Comparison of ENCODE assay signal across 18 cellular contexts in genomic region chr5:58135571-58136335, GRCh38.
DNase-seq lines count a peak whose midpoint lies in the region; FAIRE-seq and TF ChIP-seq lines count a peak whose summit lies in the region.
"Had no signal": no experiment of that assay in that cellular context is flagged by ENCODE, and none has a peak within 500 bp of the region (broad histone marks: within the 10 kb centered on the region; RNA-seq: fewer than 3 reads in every experiment).

No MANE protein-coding gene starts in this region.

- TF ChIP-seq EP300 in transverse colon (IDR thresholded peaks at IDR 0.05; ENCODE audit: low read depth): no peak

- TF ChIP-seq CTCF in bronchial epithelial cell (IDR thresholded peaks at IDR 0.05; ENCODE audit: insufficient read depth, low read length, severe bottlenecking): no peak
- TF ChIP-seq CTCF in transverse colon (IDR thresholded peaks at IDR 0.05): no peak

- H3K27me3 ChIP-seq in bronchial epithelial cell (ENCODE audit: control insufficient read depth, insufficient read depth, low read length) (no peaks in the 10 kb centered on the region), H7 (ENCODE audit: control insufficient read depth, insufficient read depth, low read length) (no peaks in the 10 kb centered on the region), transverse colon (no peaks in the 10 kb centered on the region)
- H3K27me3 ChIP-seq: BE2C, stomach had no signal

- intact Hi-C loops in transverse colon (cut with DNase I; ENCODE audit: low total_unique reads): no loop called here

- H3K4me3 ChIP-seq in bronchial epithelial cell (ENCODE audit: low read depth, low read length) (no peak overlapping the region), H7 (ENCODE audit: insufficient read depth, low read depth, low read length) (no peak overlapping the region), transverse colon (no peak overlapping the region)
- H3K4me3 ChIP-seq: stomach had no signal

- peak; percentile 49 for DNase-seq in AG20443 (ENCODE audit: low spot score)
- peak; percentile 73 for DNase-seq in HS-5 (ENCODE audit: low read depth)
- peak; percentile 49 for DNase-seq in bronchial epithelial cell (ENCODE audit: low read depth)
- DNase-seq in kidney tubule cell (ENCODE audit: low spot score): peak; percentile 51
- no peak for DNase-seq in H7
- no peak for DNase-seq in Ammon's horn (ENCODE audit: low spot score)
- no peak for DNase-seq in AG08396 (ENCODE audit: low spot score)
- DNase-seq in transverse colon: no peak
- DNase-seq: activated CD4-positive, CD25-positive, alpha-beta regulatory T cell; activated effector memory CD4-positive, alpha-beta T cell treated with Interleukin-2 at 50 U/mL for 16 hours; amygdala; BE2C; cortex of kidney; stomach had no signal

- H3K36me3 ChIP-seq in bronchial epithelial cell (ENCODE audit: control insufficient read depth, insufficient read depth, low read length) (no peaks in the 10 kb centered on the region), H7 (replicated peaks; ENCODE audit: control insufficient read depth, insufficient read depth, low read length) (no peaks in the 10 kb centered on the region), transverse colon (no peaks in the 10 kb centered on the region)
- H3K36me3 ChIP-seq: BE2C, stomach had no signal

- H3K27ac ChIP-seq in transverse colon: no peak overlapping the region
- H3K27ac ChIP-seq: epithelial cell of prostate, KMS-11, stomach had no signal

- no peaks in the 10 kb centered on the region for H3K9me3 ChIP-seq in transverse colon
- H3K9me3 ChIP-seq: BE2C, stomach had no signal

- peaks cover 0 to 18% (median 5%) of the 10 kb centered on the region in 4 donors for H3K4me1 ChIP-seq in transverse colon

- TF ChIP-seq POLR2A in transverse colon (IDR thresholded peaks at IDR 0.05): no peak

- in situ Hi-C loops in transverse colon (cut with MboI; ENCODE audit: low pct_ligation_motif_present in 1 of 4, low pct_unique_long_range_greater_than_20kb in 1 of 4, low sequenced_read_pairs in 3 of 4): no loop called here

- 77 to 78% methylated on average over 5 of the region's 5 CpGs for WGBS in transverse colon (ENCODE audit: low coverage in 1 of 2), 2 donors

- no peak for FAIRE-seq in bronchial epithelial cell (lab: Jason Lieb, UNC)
- FAIRE-seq: D721Med, keratinocyte had no signal

Comparison
In these comparisons a context has a peak if more than half of its experiments do, and no peak if none do; other contexts are left out.
1. DNase-seq: peak in AG20443 (single experiment), HS-5 (single experiment), bronchial epithelial cell (single experiment) and kidney tubule cell (single experiment); none in H7 (single experiment), Ammon's horn (single experiment), AG08396 (single experiment) and transverse colon (single experiment).